In genomic region chr12:108633081-108633533, GRCh38 we compare ENCODE assay signal across 11 cellular contexts. TPM values are rescaled to one million over a fixed set of nuclear protein-coding genes. Genes with fewer than 3 reads are reported as not detected.
DNase-seq lines count a peak whose midpoint lies in the region; ATAC-seq and TF ChIP-seq lines count a peak whose summit lies in the region.
"Had no signal": no experiment of that assay in that cellular context is flagged by ENCODE, and none has a peak within 500 bp of the region (broad histone marks: within the 10 kb centered on the region; RNA-seq: fewer than 3 reads in every experiment).

No MANE protein-coding gene starts in this region.

- H3K9me3 ChIP-seq in SJCRH30 (replicated peaks): no peaks in the 10 kb centered on the region

- H3K36me3 ChIP-seq in SJCRH30: no peaks in the 10 kb centered on the region

- no peaks in the 10 kb centered on the region for H3K27me3 ChIP-seq in SJCRH30

- H3K27me3 Mint-ChIP-seq in activated CD8-positive, alpha-beta memory T cell treated with anti-CD3 and anti-CD28 coated beads, Interleukin-2, amount 10 ng/mL, durations not matched to agents 7 days and 5 days: no peaks in the 10 kb centered on the region
- no peaks in the 10 kb centered on the region for H3K27me3 Mint-ChIP-seq in T-cell
- H3K27me3 Mint-ChIP-seq in immature natural killer cell (ENCODE audit: low read depth in 3 of 3): peaks cover 35 to 54% (median 43%) of the 10 kb centered on the region in 3 donors
- no peaks in the 10 kb centered on the region for H3K27me3 Mint-ChIP-seq in stimulated activated naive B cell treated with anti-CD40 and anti-IgM and Interleukin-4, amounts not matched to agents 10 μg/mL and 1 μg/mL and 100 μg/mL, for 72 hours

- no peak overlapping the region for H3K27ac ChIP-seq in SJCRH30

- peak overlapping the region; percentile 100 for H3K4me3 Mint-ChIP-seq in activated CD8-positive, alpha-beta memory T cell treated with anti-CD3 and anti-CD28 coated beads, Interleukin-2, amount 10 ng/mL, durations not matched to agents 7 days and 5 days
- H3K4me3 Mint-ChIP-seq in T-cell (peak overlapping the region; percentile 100), immature natural killer cell (peak overlapping the region; percentile 93 to 99 (median 96))
- peak overlapping the region; percentile 59 to 60 for H3K4me3 Mint-ChIP-seq in stimulated activated naive B cell treated with anti-CD40 and anti-IgM and Interleukin-4, amounts not matched to agents 10 μg/mL and 1 μg/mL and 100 μg/mL, for 72 hours

- H3K4me1 ChIP-seq in SJCRH30: peaks cover 73% of the 10 kb centered on the region

- peaks cover 63% of the 10 kb centered on the region for H3K4me1 Mint-ChIP-seq in activated CD8-positive, alpha-beta memory T cell treated with anti-CD3 and anti-CD28 coated beads, Interleukin-2, amount 10 ng/mL, durations not matched to agents 7 days and 5 days
- H3K4me1 Mint-ChIP-seq in T-cell (peaks cover 74 to 80% (median 75%) of the 10 kb centered on the region in 3 donors), immature natural killer cell (peaks cover 84 to 91% of the 10 kb centered on the region in 2 donors)
- peaks cover 55 to 91% of the 10 kb centered on the region in 2 donors for H3K4me1 Mint-ChIP-seq in stimulated activated naive B cell treated with anti-CD40 and anti-IgM and Interleukin-4, amounts not matched to agents 10 μg/mL and 1 μg/mL and 100 μg/mL, for 72 hours

- no peak overlapping the region for H3K4me3 ChIP-seq in SJCRH30

- peaks cover 46% of the 10 kb centered on the region for H3K36me3 Mint-ChIP-seq in activated CD8-positive, alpha-beta memory T cell treated with anti-CD3 and anti-CD28 coated beads, Interleukin-2, amount 10 ng/mL, durations not matched to agents 7 days and 5 days
- peaks cover 26% of the 10 kb centered on the region for H3K36me3 Mint-ChIP-seq in T-cell
- H3K36me3 Mint-ChIP-seq in immature natural killer cell: peaks cover 8 to 19% (median 13%) of the 10 kb centered on the region in 3 donors
- H3K36me3 Mint-ChIP-seq in stimulated activated naive B cell treated with anti-CD40 and anti-IgM and Interleukin-4, amounts not matched to agents 10 μg/mL and 1 μg/mL and 100 μg/mL, for 72 hours: peaks cover 2 to 5% of the 10 kb centered on the region in 2 donors

- TF ChIP-seq CTCF in GM10248 (IDR thresholded peaks at IDR 0.05; ENCODE audit: control extremely low read depth, extremely low read depth, low read depth, missing control alignments): no peak

- H3K27ac Mint-ChIP-seq in activated CD8-positive, alpha-beta memory T cell treated with anti-CD3 and anti-CD28 coated beads, Interleukin-2, amount 10 ng/mL, durations not matched to agents 7 days and 5 days: peak overlapping the region; percentile 100
- H3K27ac Mint-ChIP-seq in T-cell (peak overlapping the region; percentile 99 to 100), immature natural killer cell (peak overlapping the region; percentile 98 to 100 (median 99))
- H3K27ac Mint-ChIP-seq in stimulated activated naive B cell treated with anti-CD40 and anti-IgM and Interleukin-4, amounts not matched to agents 10 μg/mL and 1 μg/mL and 100 μg/mL, for 72 hours: peak overlapping the region; percentile 96

- DNase-seq in activated CD8-positive, alpha-beta memory T cell treated with anti-CD3 and anti-CD28 coated beads, Interleukin-2, amount 10 ng/mL, durations not matched to agents 7 days and 5 days: no peak
- no peak for DNase-seq in activated CD8-positive, alpha-beta memory T cell treated with anti-CD3 and anti-CD28 coated beads for 24 hours
- no peak for DNase-seq in T-cell
- no peak for DNase-seq in immature natural killer cell
- no peak for DNase-seq in stimulated activated naive B cell treated with anti-CD40 and anti-IgM and Interleukin-4, amounts not matched to agents 10 μg/mL and 1 μg/mL and 100 μg/mL, for 72 hours
- DNase-seq in SJCRH30: no peak
- no peak for DNase-seq in CD1c-positive myeloid dendritic cell (ENCODE audit: extremely low spot score)
- no peak for DNase-seq in GM10248 (ENCODE audit: extremely low spot score)
- DNase-seq: NCI-H1930, retina, SHP77 had no signal

- CTCF ChIA-PET in activated CD8-positive, alpha-beta memory T cell treated with anti-CD3 and anti-CD28 coated beads, Interleukin-2, amount 10 ng/mL, durations not matched to agents 7 days and 5 days (lab: Charles Lee): interaction anchor here (0.6 to 10.4 kb wide), 11 partner anchors 10 to 198 kb away, joined by 3 to 166 read pairs (median 12); partner anchors contain the start of gene ISCU
- CTCF ChIA-PET in T-cell (lab: Charles Lee): interaction anchor here (0.8 to 10.2 kb wide), 10 partner anchors 14 to 73 kb away, joined by 3 to 112 read pairs (median 5); partner anchors contain the start of gene SART3 (in 1 of the 2)
- CTCF ChIA-PET in GM10248 (lab: Yijun Ruan, JAX): interaction anchor here (0.7 to 16.1 kb wide), 7 partner anchors 16 to 171 kb away, joined by 3 to 235 read pairs (median 4); no protein-coding TSS in a partner anchor

- POLR2A ChIA-PET in T-cell (lab: Charles Lee) (interaction anchor here (0.6 to 2.1 kb wide), 7 partner anchors 12 to 71 kb away, joined by 3 to 12 read pairs (median 4); partner anchors contain the start of gene ISCU (in 1 of the 2)), GM10248 (lab: Yijun Ruan, JAX) (no interaction called here)

- no peaks in the 10 kb centered on the region for H3K9me3 Mint-ChIP-seq in activated CD8-positive, alpha-beta memory T cell treated with anti-CD3 and anti-CD28 coated beads, Interleukin-2, amount 10 ng/mL, durations not matched to agents 7 days and 5 days (ENCODE audit: low read depth)
- H3K9me3 Mint-ChIP-seq in T-cell (no peaks in the 10 kb centered on the region), immature natural killer cell (no peaks in the 10 kb centered on the region)
- peaks cover 0 to 2% of the 10 kb centered on the region in 2 donors for H3K9me3 Mint-ChIP-seq in stimulated activated naive B cell treated with anti-CD40 and anti-IgM and Interleukin-4, amounts not matched to agents 10 μg/mL and 1 μg/mL and 100 μg/mL, for 72 hours

- no peak for ATAC-seq in activated CD8-positive, alpha-beta memory T cell treated with anti-CD3 and anti-CD28 coated beads, Interleukin-2, amount 10 ng/mL, durations not matched to agents 7 days and 5 days
- no peak for ATAC-seq in T-cell (replicated peaks in 1 of 4)
- no peak for ATAC-seq in stimulated activated naive B cell treated with anti-CD40 and anti-IgM and Interleukin-4, amounts not matched to agents 10 μg/mL and 1 μg/mL and 100 μg/mL, for 72 hours (replicated peaks)

RNA-seq across cellular contexts. Expression of gene SELPLG, which starts 0.6 kb away (rescaled TPM):
- total RNA-seq in activated CD8-positive, alpha-beta memory T cell treated with anti-CD3 and anti-CD28 coated beads, Interleukin-2, amount 10 ng/mL, durations not matched to agents 7 days and 5 days: 100 to 1,000 TPM; 148 to 184 TPM
- total RNA-seq in T-cell: 100 to 1,000 TPM; 102 to 220 (median 215) TPM
- polyA plus RNA-seq in immature natural killer cell: 100 to 1,000 TPM; 429 to 815 (median 508) TPM
- 0.15 and 0.32 TPM in 2 replicates for total RNA-seq in SJCRH30 (2014; rRNA removed; shearing (Covaris generic))

RNA-seq across cellular contexts. Expression of gene TMEM119, which starts 35.2 kb away (rescaled TPM):
- total RNA-seq in activated CD8-positive, alpha-beta memory T cell treated with anti-CD3 and anti-CD28 coated beads, Interleukin-2, amount 10 ng/mL, durations not matched to agents 7 days and 5 days: under 1 TPM; 0.16 to 0.20 TPM
- total RNA-seq in T-cell: 1 to 10 TPM in 2 of 5 donors, under 1 TPM in 3; 0.13 to 3.9 (median 0.98) TPM
- polyA plus RNA-seq in immature natural killer cell: under 1 TPM in 1 of 3 donors, not detected in 2; 0.47 TPM
- total RNA-seq in SJCRH30 (2014; rRNA removed; shearing (Covaris generic)): 19.1 TPM in 2 replicates

Comparison
In these comparisons a context has a peak if more than half of its experiments do, and no peak if none do; other contexts are left out.
1. RNA of gene SELPLG, which starts 0.6 kb away (total RNA-seq): 102 to 220 TPM in T-cell and 148 to 184 TPM in activated CD8-positive, alpha-beta memory T cell treated with anti-CD3 and anti-CD28 coated beads, Interleukin-2, amount 10 ng/mL, durations not matched to agents 7 days and 5 days; 0.15 to 0.32 TPM in SJCRH30; every median in the first group is over 10 times any median in the second.
2. Peak in every context shown above with its lines, with median percentiles within 50 percentile points of each other: H3K27ac Mint-ChIP-seq and H3K4me3 Mint-ChIP-seq.